In the genomic region with DNA sequence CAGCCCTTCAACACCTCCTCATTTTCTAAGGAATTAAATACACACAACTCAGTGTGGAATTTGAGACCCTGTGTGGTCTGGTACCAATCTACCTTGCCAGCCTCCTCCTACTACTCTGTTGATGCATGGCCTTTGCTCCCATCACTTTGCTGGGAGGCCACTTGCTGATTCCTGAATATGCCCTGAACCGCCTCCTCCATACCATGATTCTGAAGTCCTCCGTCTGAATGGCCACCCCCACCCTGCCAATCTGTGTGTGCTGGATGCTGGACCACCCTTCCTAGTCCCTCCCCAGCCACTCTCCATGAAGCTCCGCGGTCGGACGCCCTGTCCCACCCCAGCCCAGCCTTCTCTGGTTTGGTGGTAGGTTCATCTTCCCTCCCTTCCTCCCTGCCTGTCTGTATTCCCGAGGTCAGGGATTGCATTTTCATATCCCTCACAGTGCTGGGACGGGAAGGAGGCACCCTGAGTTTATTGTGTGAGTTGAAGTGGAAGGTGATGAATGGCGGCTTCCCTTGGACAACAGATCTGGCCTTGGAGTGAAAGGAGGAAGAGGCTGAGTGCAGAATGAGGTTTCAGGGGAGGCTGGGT, we compare ENCODE assay signal across 19 cellular contexts.
"Had no signal": no experiment of that assay in that cellular context is flagged by ENCODE, and none has a peak within 500 bp of the region (broad histone marks: within the 10 kb centered on the region; RNA-seq: fewer than 3 reads in every experiment).

No MANE protein-coding gene starts in this region.

- H3K36me3 ChIP-seq: MG63, SJSA1 had no signal

- FAIRE-seq: RCC 7860 had no signal

- H3K27ac ChIP-seq: SJSA1, SK-N-MC had no signal

- DNase-seq: Karpas-422, KBM-7, MG63, NCI-H1092 treated with DMSO at 0.1 percent for 48 hours, NCI-H1417, NCI-H1436 treated with DMSO at 0.1 percent for 48 hours, NCI-H1694, NCI-H187 treated with DMSO at 0.1 percent for 48 hours, NCI-H2029 treated with DMSO at 0.1 percent for 48 hours, NCI-H2171 treated with DMSO at 0.1 percent for 48 hours, NCI-H524, NCI-H526 treated with DMSO at 0.1 percent for 48 hours, NCI-H774, Right ventricle myocardium superior, RPMI8226, SIG-M5 had no signal

- H3K4me3 ChIP-seq: MG63, SJSA1, SK-N-MC had no signal

- H3K9me3 ChIP-seq: SJSA1 had no signal

- H3K27me3 ChIP-seq: MG63, SJSA1 had no signal

- H3K4me1 ChIP-seq: SJSA1 had no signal
